In genomic region chr20:32527447-32528055, GRCh38 we compare ENCODE assay signal across 11 cellular contexts. TPM values are rescaled to one million over a fixed set of nuclear protein-coding genes. Genes with fewer than 3 reads are reported as not detected.
DNase-seq lines count a peak whose midpoint lies in the region; ATAC-seq and TF ChIP-seq lines count a peak whose summit lies in the region.
"Had no signal": no experiment of that assay in that cellular context is flagged by ENCODE, and none has a peak within 500 bp of the region (broad histone marks: within the 10 kb centered on the region; RNA-seq: fewer than 3 reads in every experiment).

No MANE protein-coding gene starts in this region.

- peak overlapping the region; percentile 96 for H3K27ac Mint-ChIP-seq in activated naive CD8-positive, alpha-beta T cell treated with anti-CD3 and anti-CD28 coated beads for 36 hours
- H3K27ac Mint-ChIP-seq in naive thymus-derived CD8-positive, alpha-beta T cell: peak overlapping the region; percentile 90 to 100 (median 96)
- H3K27ac Mint-ChIP-seq in nephron progenitor cell: no peak overlapping the region

- ATAC-seq in naive thymus-derived CD8-positive, alpha-beta T cell: peak; percentile 14 to 32

- peaks cover 85% of the 10 kb centered on the region for H3K4me1 Mint-ChIP-seq in activated naive CD8-positive, alpha-beta T cell treated with anti-CD3 and anti-CD28 coated beads for 36 hours
- peaks cover 59 to 96% (median 93%) of the 10 kb centered on the region in 4 donors for H3K4me1 Mint-ChIP-seq in naive thymus-derived CD8-positive, alpha-beta T cell
- peaks cover 57% of the 10 kb centered on the region for H3K4me1 Mint-ChIP-seq in nephron progenitor cell

- H3K4me3 Mint-ChIP-seq in activated naive CD8-positive, alpha-beta T cell treated with anti-CD3 and anti-CD28 coated beads for 36 hours: peak overlapping the region; percentile 60
- H3K4me3 Mint-ChIP-seq in naive thymus-derived CD8-positive, alpha-beta T cell: peak overlapping the region; percentile 47 to 85 (median 79)
- no peak overlapping the region for H3K4me3 Mint-ChIP-seq in nephron progenitor cell

- peak; percentile 42 for DNase-seq in NCI-H1436 (lab: John Stamatoyannopoulos, UW)
- DNase-seq in NCI-H1436 treated with DMSO at 0.1 percent for 48 hours (lab: John Stamatoyannopoulos, UW): no peak
- peak; percentile 33 for DNase-seq in ELF-1 (ENCODE audit: low read depth, low spot score)
- DNase-seq in activated naive CD8-positive, alpha-beta T cell treated with anti-CD3 and anti-CD28 coated beads for 36 hours: peak; percentile 66
- DNase-seq in naive thymus-derived CD8-positive, alpha-beta T cell: peak in 8 of 10 donors; percentile 29 to 69 (median 46)
- DNase-seq in nephron progenitor cell: no peak
- DNase-seq in SW480 (ENCODE audit: low spot score): no peak
- no peak for DNase-seq in hippocampal formation (lab: John Stamatoyannopoulos, UW)
- DNase-seq: 8988T, NCI-H1048, SIG-M5 had no signal

- H3K36me3 Mint-ChIP-seq in activated naive CD8-positive, alpha-beta T cell treated with anti-CD3 and anti-CD28 coated beads for 36 hours: peaks cover 17% of the 10 kb centered on the region
- H3K36me3 Mint-ChIP-seq in naive thymus-derived CD8-positive, alpha-beta T cell: peaks cover 0 to 22% (median 7%) of the 10 kb centered on the region in 3 donors
- H3K36me3 Mint-ChIP-seq in nephron progenitor cell (ENCODE audit: low read depth): no peaks in the 10 kb centered on the region

- POLR2A ChIA-PET in naive thymus-derived CD8-positive, alpha-beta T cell (lab: Charles Lee): interaction anchor here (0.8 to 29.2 kb wide), 12 partner anchors 6 to 170 kb away, joined by 3 to 883 read pairs (median 4); partner anchors contain the start of genes ASXL1 and NOL4L

- no peak for TF ChIP-seq CTCF in nephron progenitor cell (IDR thresholded peaks at IDR 0.05)

- no peaks in the 10 kb centered on the region for H3K9me3 Mint-ChIP-seq in activated naive CD8-positive, alpha-beta T cell treated with anti-CD3 and anti-CD28 coated beads for 36 hours
- H3K9me3 Mint-ChIP-seq in naive thymus-derived CD8-positive, alpha-beta T cell: no peaks in the 10 kb centered on the region
- no peaks in the 10 kb centered on the region for H3K9me3 Mint-ChIP-seq in nephron progenitor cell

- H3K27me3 Mint-ChIP-seq in activated naive CD8-positive, alpha-beta T cell treated with anti-CD3 and anti-CD28 coated beads for 36 hours: no peaks in the 10 kb centered on the region
- H3K27me3 Mint-ChIP-seq in naive thymus-derived CD8-positive, alpha-beta T cell: no peaks in the 10 kb centered on the region
- H3K27me3 Mint-ChIP-seq in nephron progenitor cell (ENCODE audit: low read depth, poor library complexity): peaks cover 9% of the 10 kb centered on the region

RNA-seq across cellular contexts. Expression of gene NOL4L, which starts 57.6 kb away (rescaled TPM):
- total RNA-seq in activated naive CD8-positive, alpha-beta T cell treated with anti-CD3 and anti-CD28 coated beads for 36 hours: 10 to 100 TPM; 15.9 TPM
- total RNA-seq in naive thymus-derived CD8-positive, alpha-beta T cell: 10 to 100 TPM; 65.7 to 66.1 TPM
- polyA plus RNA-seq in naive thymus-derived CD8-positive, alpha-beta T cell: 10 to 100 TPM; 10.0 to 21.5 (median 14.2) TPM

Comparison
In these comparisons a context has a peak if more than half of its experiments do, and no peak if none do; other contexts are left out.
1. DNase-seq: peak in NCI-H1436 (single experiment), ELF-1 (single experiment), activated naive CD8-positive, alpha-beta T cell treated with anti-CD3 and anti-CD28 coated beads for 36 hours (single experiment) and naive thymus-derived CD8-positive, alpha-beta T cell (8 of 10); none in NCI-H1436 treated with DMSO at 0.1 percent for 48 hours (single experiment), nephron progenitor cell (single experiment), SW480 (single experiment) and hippocampal formation (0 of 2).